ENCODE assay signal across 1 cellular context in genomic region chr9:121285835-121286687, GRCh38.
A peak's percentile ranks its signal among the peaks of the same experiment; 100 is the strongest.
TF ChIP-seq lines count a peak whose summit lies in the region.

No MANE protein-coding gene starts in this region.

TF ChIP-seq in K562, 482 proteins besides CTCF, POLR2A, EP300 and RAD21 (continued from another document and continues in another):
- 0 out of 2 replicates have a peak, but pooled peaks have one; percentile 8 for TF ChIP-seq ZBTB12 (CRISPR knock-in tag; IDR thresholded peaks at IDR 0.05)
- no peak for TF ChIP-seq MEIS2 (IDR thresholded peaks at IDR 0.05; ENCODE audit: partially characterized antibody)
- no peak for TF ChIP-seq HIVEP1 (CRISPR knock-in tag; IDR thresholded peaks at IDR 0.05)
- no peak for TF ChIP-seq ATF4 (CRISPR knock-in tag; IDR thresholded peaks at IDR 0.05)
- no peak for TF ChIP-seq ATF3 (IDR thresholded peaks at IDR 0.05)
- no peak for TF ChIP-seq ATF3 (CRISPR knock-in tag; conservative IDR thresholded peaks at IDR 0.05)
- no peak; a peak in 1 of 4 replicates for TF ChIP-seq HDAC1 (IDR thresholded peaks at IDR 0.05)
- TF ChIP-seq ZBTB26 (CRISPR knock-in tag; IDR thresholded peaks at IDR 0.05), result 0 out of 2 replicates have a peak, but pooled peaks have one; percentile 15
- no peak for TF ChIP-seq FUS (optimal IDR thresholded peaks at IDR 0.05; ENCODE audit: low read depth, low read length)
- no peak for TF ChIP-seq ARID3A (IDR thresholded peaks at IDR 0.05; ENCODE audit: borderline replicate concordance, low read depth, low read length)
- TF ChIP-seq SMARCE1 (IDR thresholded peaks at IDR 0.05), result no peak
- no peak for TF ChIP-seq LEF1 (IDR thresholded peaks at IDR 0.05)
- no peak for TF ChIP-seq MCM2 (IDR thresholded peaks at IDR 0.05; ENCODE audit: low read depth)
- TF ChIP-seq CHD7 (IDR thresholded peaks at IDR 0.05; ENCODE audit: low read depth, low read length), result no peak
- TF ChIP-seq ZNF280A (IDR thresholded peaks at IDR 0.05; ENCODE audit: low read depth, partially characterized antibody), result no peak
- TF ChIP-seq U2AF1 (optimal IDR thresholded peaks at IDR 0.05; ENCODE audit: low read depth, low read length), result no peak
- TF ChIP-seq FOXA1 (IDR thresholded peaks at IDR 0.05; ENCODE audit: borderline replicate concordance), result no peak
- no peak for TF ChIP-seq SRF (CRISPR knock-in tag; IDR thresholded peaks at IDR 0.05)
- no peak for TF ChIP-seq MAX (CRISPR knock-in tag; IDR thresholded peaks at IDR 0.05)
- TF ChIP-seq ETS1 (conservative IDR thresholded peaks at IDR 0.05; ENCODE audit: control insufficient read depth, low read depth, low read length), result no peak
- no peak for TF ChIP-seq ZNF12 (CRISPR knock-in tag; IDR thresholded peaks at IDR 0.05)
- no peak for TF ChIP-seq ZNF24 (IDR thresholded peaks at IDR 0.05)
- TF ChIP-seq ZNF77 (CRISPR knock-in tag; IDR thresholded peaks at IDR 0.05), result no peak
- no peak for TF ChIP-seq SMAD1 (IDR thresholded peaks at IDR 0.05; ENCODE audit: low read depth, low read length, partially characterized antibody)
- no peak for TF ChIP-seq MTF1 (CRISPR knock-in tag; IDR thresholded peaks at IDR 0.05; ENCODE audit: borderline replicate concordance)
- TF ChIP-seq SAFB2 (IDR thresholded peaks at IDR 0.05; ENCODE audit: borderline replicate concordance, low read depth, low read length, severe bottlenecking), result no peak
- TF ChIP-seq ZBTB11 (CRISPR knock-in tag; IDR thresholded peaks at IDR 0.05), result peak in 1 of 3 experiments; percentile 73; a peak in 2 of 6 replicates
- TF ChIP-seq BCL6 (CRISPR knock-in tag; IDR thresholded peaks at IDR 0.05), result no peak
- TF ChIP-seq POLR2AphosphoS2 (IDR thresholded peaks at IDR 0.05; ENCODE audit: low read length), result no peak
- TF ChIP-seq PTBP1 (IDR thresholded peaks at IDR 0.05; ENCODE audit: low read depth, low read length), result no peak
- TF ChIP-seq CREBBP (IDR thresholded peaks at IDR 0.05; ENCODE audit: low read depth, low read length), result no peak
- no peak for TF ChIP-seq HMG20A (CRISPR knock-in tag; conservative IDR thresholded peaks at IDR 0.05)
- no peak for TF ChIP-seq ZNF551 (CRISPR knock-in tag; IDR thresholded peaks at IDR 0.05)
- no peak for TF ChIP-seq BMI1 (IDR thresholded peaks at IDR 0.05; ENCODE audit: low read length)
- no peak for TF ChIP-seq TEAD1 (CRISPR knock-in tag; IDR thresholded peaks at IDR 0.05)
- TF ChIP-seq SNRNP70 (optimal IDR thresholded peaks at IDR 0.05; ENCODE audit: low read depth, low read length), result no peak
